9 cellular contexts compared by ENCODE assay signal in genomic region chr1:64934115-64934880, GRCh38. TPM values are rescaled to one million over a fixed set of nuclear protein-coding genes. Genes with fewer than 3 reads are reported as not detected.
DNase-seq lines count a peak whose midpoint lies in the region; ATAC-seq, FAIRE-seq and TF ChIP-seq lines count a peak whose summit lies in the region.
"Had no signal": no experiment of that assay in that cellular context is flagged by ENCODE, and none has a peak within 500 bp of the region (broad histone marks: within the 10 kb centered on the region; RNA-seq: fewer than 3 reads in every experiment).

No MANE protein-coding gene starts in this region.

- no peak overlapping the region for H3K4me3 ChIP-seq in CD4-positive, alpha-beta memory T cell (ENCODE audit: low read length in 2 of 2)
- H3K4me3 ChIP-seq in esophagus squamous epithelium (no peak overlapping the region), pancreas (no peak overlapping the region)

- TF ChIP-seq POLR2A in esophagus squamous epithelium (IDR thresholded peaks at IDR 0.05): no peak

- peaks cover 66 to 92% (median 80%) of the 10 kb centered on the region in 4 donors for H3K4me1 Mint-ChIP-seq in CD4-positive, alpha-beta memory T cell

- CTCF ChIA-PET in CD4-positive, alpha-beta memory T cell (lab: Charles Lee; ENCODE audit: partially characterized antibody): interaction anchor here (0.6 to 0.8 kb wide), 2 partner anchors 9 to 10 kb away, joined by 3 to 4 read pairs; no protein-coding TSS in a partner anchor

- DNase-seq in CD4-positive, alpha-beta memory T cell: no peak
- DNase-seq in RCC 7860 (ENCODE audit: low spot score) (peak; percentile 74), esophagus squamous epithelium (lab: John Stamatoyannopoulos, UW) (no peak), pancreas (no peak), NCI-H446 treated with DMSO at 0.1 percent for 48 hours (lab: John Stamatoyannopoulos, UW) (no peak)
- no peak for DNase-seq in activated T-cell treated with anti-CD3 and anti-CD28 coated beads, Interleukin-2, amount 50 U/mL, for 48 hours
- DNase-seq: NCI-H187 treated with DMSO at 0.1 percent for 48 hours had no signal

- POLR2A ChIA-PET in CD4-positive, alpha-beta memory T cell (lab: Charles Lee; ENCODE audit: partially characterized antibody): interaction anchor here (1.5 kb wide), 1 partner anchor 69 kb away, joined by 3 read pairs; no protein-coding TSS in a partner anchor

- H3K9me3 Mint-ChIP-seq in CD4-positive, alpha-beta memory T cell: peaks cover 0 to 5% (median under 1%) of the 10 kb centered on the region in 8 donors

- peak in 3 of 4 donors; percentile 14 to 31 (median 22) for ATAC-seq in pancreas
- ATAC-seq in GM21390 (IDR thresholded peaks at IDR 0.05; ENCODE audit: unreplicated experiment): no peak
- ATAC-seq in HG02798 (IDR thresholded peaks at IDR 0.05; ENCODE audit: poor library complexity, unreplicated experiment): no peak

- H3K27ac Mint-ChIP-seq in CD4-positive, alpha-beta memory T cell: peak overlapping the region in 6 of 7 donors; percentile 13 to 63 (median 60)

- H3K27ac ChIP-seq in CD4-positive, alpha-beta memory T cell (ENCODE audit: low read depth, low read length): no peak overlapping the region
- H3K27ac ChIP-seq in esophagus squamous epithelium (peak overlapping the region; percentile 24 to 85 (median 71)), pancreas (no peak overlapping the region)

- peaks cover 61% of the 10 kb centered on the region for H3K4me1 ChIP-seq in CD4-positive, alpha-beta memory T cell (ENCODE audit: insufficient read depth, low read length)
- H3K4me1 ChIP-seq in esophagus squamous epithelium: peaks cover 0 to 60% (median 27%) of the 10 kb centered on the region in 3 donors
- peaks cover 0 to 19% (median 14%) of the 10 kb centered on the region in 3 donors for H3K4me1 ChIP-seq in pancreas

- H3K9me3 ChIP-seq in CD4-positive, alpha-beta memory T cell (ENCODE audit: control insufficient read depth in 1 of 2, low read length in 2 of 2): no peaks in the 10 kb centered on the region
- peaks cover 0 to 6% (median 0%) of the 10 kb centered on the region in 3 donors for H3K9me3 ChIP-seq in esophagus squamous epithelium
- no peaks in the 10 kb centered on the region for H3K9me3 ChIP-seq in pancreas

- H3K36me3 Mint-ChIP-seq in CD4-positive, alpha-beta memory T cell: peaks cover 16 to 28% of the 10 kb centered on the region in 2 donors

- TF ChIP-seq CTCF in esophagus squamous epithelium (IDR thresholded peaks at IDR 0.05): no peak
- TF ChIP-seq CTCF in pancreas (IDR thresholded peaks at IDR 0.05): no peak

- WGBS in esophagus squamous epithelium, 2 donors: 50 to 60% methylated on average over 8 to 9 of the region's 9 CpGs
- 76 to 79% methylated on average over 9 of the region's 9 CpGs for WGBS in pancreas, 2 donors

- no peaks in the 10 kb centered on the region for H3K27me3 ChIP-seq in CD4-positive, alpha-beta memory T cell (ENCODE audit: insufficient read depth, low read length)
- H3K27me3 ChIP-seq in esophagus squamous epithelium (no peaks in the 10 kb centered on the region), pancreas (no peaks in the 10 kb centered on the region)

- no peaks in the 10 kb centered on the region for H3K27me3 Mint-ChIP-seq in CD4-positive, alpha-beta memory T cell

- no peak for FAIRE-seq in RCC 7860 (lab: Jason Lieb, UNC)
- FAIRE-seq in pancreas (lab: Jason Lieb, UNC): no peak

- H3K4me3 Mint-ChIP-seq in CD4-positive, alpha-beta memory T cell: peak overlapping the region in 5 of 8 donors; percentile 23 to 76 (median 53)

- no peaks in the 10 kb centered on the region for H3K36me3 ChIP-seq in CD4-positive, alpha-beta memory T cell (ENCODE audit: insufficient read depth, low read length)
- H3K36me3 ChIP-seq in esophagus squamous epithelium (no peaks in the 10 kb centered on the region), pancreas (no peaks in the 10 kb centered on the region)

- intact Hi-C loops in CD4-positive, alpha-beta memory T cell (cut with micrococcal nuclease): no loop called here
- intact Hi-C loops in esophagus squamous epithelium (cut with DNase I): no loop called here
- intact Hi-C loops in pancreas (cut with DNase I): no loop called here

RNA-seq across cellular contexts. Expression of gene JAK1, which starts 32.1 kb away (rescaled TPM):
- 100 to 1,000 TPM; 370 to 372 TPM for total RNA-seq in CD4-positive, alpha-beta memory T cell
- polyA plus RNA-seq in CD4-positive, alpha-beta memory T cell: 100 to 1,000 TPM; 163 to 258 TPM
- 10 to 100 TPM; 59.7 to 92.7 (median 64.1) TPM for total RNA-seq in esophagus squamous epithelium
- 10 to 100 TPM; 44.3 to 89.8 (median 54.4) TPM for total RNA-seq in pancreas
- 10 to 100 TPM; 15.5 to 26.5 TPM for polyA plus RNA-seq in pancreas

Comparison
In these comparisons a context has a peak if more than half of its experiments do, and no peak if none do; other contexts are left out.
1. H3K27ac ChIP-seq: peak in esophagus squamous epithelium (4 of 4); none in CD4-positive, alpha-beta memory T cell (single experiment) and pancreas (0 of 4).
2. ATAC-seq: peak in pancreas (3 of 4); none in GM21390 (single experiment) and HG02798 (single experiment).